14 cellular contexts compared by ENCODE assay signal in genomic region chr10:104318810-104319684, GRCh38. TPM values are rescaled to one million over a fixed set of nuclear protein-coding genes. Genes with fewer than 3 reads are reported as not detected.
DNase-seq lines count a peak whose midpoint lies in the region; ATAC-seq and TF ChIP-seq lines count a peak whose summit lies in the region.
"Had no signal": no experiment of that assay in that cellular context is flagged by ENCODE, and none has a peak within 500 bp of the region (broad histone marks: within the 10 kb centered on the region; RNA-seq: fewer than 3 reads in every experiment).

No MANE protein-coding gene starts in this region.

- peak overlapping the region; percentile 25 for H3K27ac Mint-ChIP-seq in activated CD4-positive, alpha-beta T cell treated with anti-CD3 and anti-CD28 coated beads, Interleukin-2, amount 10 ng/mL, durations not matched to agents 24 days and 14 days
- H3K27ac Mint-ChIP-seq in stimulated activated memory B cell treated with anti-CD40 and anti-IgM and Interleukin-4, amounts not matched to agents 10 μg/mL and 1 μg/mL and 100 μg/mL, for 72 hours, result peak overlapping the region; percentile 63

- H3K9me3 Mint-ChIP-seq in activated CD4-positive, alpha-beta T cell treated with anti-CD3 and anti-CD28 coated beads, Interleukin-2, amount 10 ng/mL, durations not matched to agents 24 days and 14 days, result no peaks in the 10 kb centered on the region
- H3K9me3 Mint-ChIP-seq in stimulated activated memory B cell treated with anti-CD40 and anti-IgM and Interleukin-4, amounts not matched to agents 10 μg/mL and 1 μg/mL and 100 μg/mL, for 72 hours, result no peaks in the 10 kb centered on the region

- TF ChIP-seq POLR2A in lower leg skin (IDR thresholded peaks at IDR 0.05), result no peak

- no peak overlapping the region for H3K4me3 Mint-ChIP-seq in activated CD4-positive, alpha-beta T cell treated with anti-CD3 and anti-CD28 coated beads, Interleukin-2, amount 10 ng/mL, durations not matched to agents 24 days and 14 days
- H3K4me3 Mint-ChIP-seq in stimulated activated memory B cell treated with anti-CD40 and anti-IgM and Interleukin-4, amounts not matched to agents 10 μg/mL and 1 μg/mL and 100 μg/mL, for 72 hours, result no peak overlapping the region

- intact Hi-C loops in activated CD4-positive, alpha-beta T cell treated with anti-CD3 and anti-CD28 coated beads, Interleukin-2, amount 10 ng/mL, durations not matched to agents 24 days and 14 days (cut with micrococcal nuclease), result no loop called here
- intact Hi-C loops in lower leg skin (cut with DNase I; ENCODE audit: low total_unique reads), result no loop called here

- peaks cover 10% of the 10 kb centered on the region for H3K36me3 Mint-ChIP-seq in activated CD4-positive, alpha-beta T cell treated with anti-CD3 and anti-CD28 coated beads, Interleukin-2, amount 10 ng/mL, durations not matched to agents 24 days and 14 days (ENCODE audit: low read depth)
- H3K36me3 Mint-ChIP-seq in stimulated activated memory B cell treated with anti-CD40 and anti-IgM and Interleukin-4, amounts not matched to agents 10 μg/mL and 1 μg/mL and 100 μg/mL, for 72 hours, result peaks cover 7% of the 10 kb centered on the region

- 42 to 58% methylated on average over 19 of the region's 19 CpGs for WGBS in lower leg skin, 2 donors

- TF ChIP-seq CTCF in cardiac fibroblast (IDR thresholded peaks at IDR 0.05; ENCODE audit: low read depth, low read length) (no peak), lower leg skin (IDR thresholded peaks at IDR 0.05) (no peak)

- H3K4me3 ChIP-seq in cardiac fibroblast (replicated peaks in 1 of 2; ENCODE audit: low read depth in 2 of 2, low read length in 2 of 2), result no peak overlapping the region
- H3K4me3 ChIP-seq in lower leg skin (ENCODE audit: low read depth, poor library complexity, severe bottlenecking), result no peak overlapping the region
- H3K4me3 ChIP-seq: K562, transverse colon had no signal

- no peak for DNase-seq in activated CD4-positive, alpha-beta T cell treated with anti-CD3 and anti-CD28 coated beads, Interleukin-2, amount 10 ng/mL, durations not matched to agents 24 days and 14 days
- no peak for DNase-seq in activated CD4-positive, alpha-beta T cell treated with anti-CD3 and anti-CD28 coated beads for 4 hours
- DNase-seq in cardiac fibroblast (ENCODE audit: low read depth in 2 of 2) (peak; percentile 61 to 67), lower leg skin (ENCODE audit: low spot score in 2 of 2) (peak; percentile 81 to 90), NCI-H82 (lab: John Stamatoyannopoulos, UW) (no peak), D341Med (ENCODE audit: low spot score) (no peak)
- no peak for DNase-seq in activated CD8-positive, alpha-beta memory T cell treated with anti-CD3 and anti-CD28 coated beads, Interleukin-2, amount 50 U/mL, for 4 hours
- DNase-seq: ACHN; activated CD4-positive, alpha-beta T cell treated with anti-CD3 and anti-CD28 coated beads for 48 hours; NCI-H2171 treated with DMSO at 0.1 percent for 48 hours; SHP77 treated with DMSO at 0.1 percent for 48 hours; transverse colon had no signal

- no peaks in the 10 kb centered on the region for H3K27me3 Mint-ChIP-seq in activated CD4-positive, alpha-beta T cell treated with anti-CD3 and anti-CD28 coated beads, Interleukin-2, amount 10 ng/mL, durations not matched to agents 24 days and 14 days
- no peaks in the 10 kb centered on the region for H3K27me3 Mint-ChIP-seq in stimulated activated memory B cell treated with anti-CD40 and anti-IgM and Interleukin-4, amounts not matched to agents 10 μg/mL and 1 μg/mL and 100 μg/mL, for 72 hours

- peaks cover 52% of the 10 kb centered on the region for H3K4me1 Mint-ChIP-seq in activated CD4-positive, alpha-beta T cell treated with anti-CD3 and anti-CD28 coated beads, Interleukin-2, amount 10 ng/mL, durations not matched to agents 24 days and 14 days
- H3K4me1 Mint-ChIP-seq in stimulated activated memory B cell treated with anti-CD40 and anti-IgM and Interleukin-4, amounts not matched to agents 10 μg/mL and 1 μg/mL and 100 μg/mL, for 72 hours, result peaks cover 76% of the 10 kb centered on the region

- no peak for ATAC-seq in stimulated activated memory B cell treated with anti-CD40 and anti-IgM and Interleukin-4, amounts not matched to agents 10 μg/mL and 1 μg/mL and 100 μg/mL, for 72 hours
- ATAC-seq: K562 had no signal

RNA-seq across cellular contexts. Expression of gene ITPRIP, which starts 19.2 kb away (rescaled TPM):
- total RNA-seq in activated CD4-positive, alpha-beta T cell treated with anti-CD3 and anti-CD28 coated beads, Interleukin-2, amount 10 ng/mL, durations not matched to agents 24 days and 14 days, result 14.7 and 15.4 TPM in 2 replicates
- total RNA-seq in lower leg skin, result 100 to 1,000 TPM in 3 of 4 donors, 10 to 100 TPM in 1; 77.8 to 182 (median 141) TPM

RNA-seq across cellular contexts. Expression of gene CFAP58, which starts 34.6 kb away (rescaled TPM):
- total RNA-seq in activated CD4-positive, alpha-beta T cell treated with anti-CD3 and anti-CD28 coated beads, Interleukin-2, amount 10 ng/mL, durations not matched to agents 24 days and 14 days, result 0.16 and 0.19 TPM in 2 replicates
- total RNA-seq in lower leg skin, result under 1 TPM in 3 of 4 donors, not detected in 1; 0.42 to 0.55 (median 0.44) TPM

RNA-seq across cellular contexts. Expression of gene GSTO2, which starts 50.1 kb away (rescaled TPM):
- 0.77 and 1.3 TPM in 2 replicates for total RNA-seq in activated CD4-positive, alpha-beta T cell treated with anti-CD3 and anti-CD28 coated beads, Interleukin-2, amount 10 ng/mL, durations not matched to agents 24 days and 14 days
- 10 to 100 TPM; 19.9 to 29.8 (median 22.6) TPM for total RNA-seq in lower leg skin

Comparison
In these comparisons a context has a peak if more than half of its experiments do, and no peak if none do; other contexts are left out.
1. DNase-seq: peak in cardiac fibroblast (2 of 2) and lower leg skin (2 of 2); none in activated CD4-positive, alpha-beta T cell treated with anti-CD3 and anti-CD28 coated beads, Interleukin-2, amount 10 ng/mL, durations not matched to agents 24 days and 14 days (single experiment), activated CD4-positive, alpha-beta T cell treated with anti-CD3 and anti-CD28 coated beads for 4 hours (0 of 2), activated CD8-positive, alpha-beta memory T cell treated with anti-CD3 and anti-CD28 coated beads, Interleukin-2, amount 50 U/mL, for 4 hours (single experiment), NCI-H82 (single experiment) and D341Med (single experiment).